In the genomic region with DNA sequence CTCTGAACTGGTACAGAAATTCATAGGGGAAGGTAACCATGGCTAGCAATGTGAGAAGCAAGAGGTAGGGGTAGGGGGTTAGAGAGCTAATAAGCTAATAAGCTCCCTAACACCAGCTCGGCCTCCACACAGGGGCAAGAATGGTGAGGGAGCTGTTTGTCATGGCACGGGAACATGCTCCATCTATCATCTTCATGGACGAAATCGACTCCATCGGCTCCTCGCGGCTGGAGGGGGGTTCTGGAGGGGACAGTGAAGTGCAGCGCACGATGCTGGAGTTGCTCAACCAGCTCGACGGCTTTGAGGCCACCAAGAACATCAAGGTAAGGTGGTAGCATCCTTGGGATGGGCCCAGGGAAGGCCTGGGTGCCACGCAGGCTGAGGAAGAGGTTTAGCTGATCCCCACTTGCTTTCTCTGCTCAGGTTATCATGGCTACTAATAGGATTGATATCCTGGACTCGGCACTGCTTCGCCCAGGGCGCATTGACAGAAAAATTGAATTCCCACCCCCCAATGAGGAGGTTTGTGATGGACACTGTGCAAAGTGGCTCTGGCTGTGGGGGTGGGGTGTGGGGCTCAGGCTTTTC, we compare ENCODE assay signal across 19 cellular contexts. TPM values are rescaled to one million over a fixed set of nuclear protein-coding genes. Genes with fewer than 3 reads are reported as not detected.
A peak's percentile ranks its signal among the peaks of the same experiment; 100 is the strongest.
DNase-seq lines count a peak whose midpoint lies in the region; ATAC-seq lines count a peak whose summit lies in the region.
"Had no signal": no experiment of that assay in that cellular context is flagged by ENCODE, and none has a peak within 500 bp of the region (broad histone marks: within the 10 kb centered on the region; RNA-seq: fewer than 3 reads in every experiment).

No MANE protein-coding gene starts in this region.

- H3K9me3 ChIP-seq in BLaER1, result no peaks in the 10 kb centered on the region
- no peaks in the 10 kb centered on the region for H3K9me3 ChIP-seq in CD4-positive, alpha-beta memory T cell (ENCODE audit: control insufficient read depth in 1 of 2, low read length in 2 of 2)
- H3K9me3 ChIP-seq in naive thymus-derived CD4-positive, alpha-beta T cell (ENCODE audit: control insufficient read depth in 2 of 3, low read length in 3 of 3), result no peaks in the 10 kb centered on the region
- H3K9me3 ChIP-seq: colonic mucosa, gastrocnemius medialis, MG63, testis had no signal

- H2AK5ac ChIP-seq in mesendoderm (ENCODE audit: low read length), result no peak overlapping the region

- H3K4me1 ChIP-seq in BLaER1 (peaks cover 77% of the 10 kb centered on the region), mesendoderm (ENCODE audit: control insufficient read depth, low read depth, low read length) (no peaks in the 10 kb centered on the region)
- H3K4me1 ChIP-seq in CD4-positive, alpha-beta memory T cell (ENCODE audit: insufficient read depth, low read length), result peaks cover 68% of the 10 kb centered on the region
- peaks cover 26 to 45% of the 10 kb centered on the region in 2 donors for H3K4me1 ChIP-seq in naive thymus-derived CD4-positive, alpha-beta T cell (ENCODE audit: control insufficient read depth in 2 of 2, insufficient read depth in 2 of 2, low read length in 2 of 2)

- no peak for DNase-seq in CD4-positive, alpha-beta memory T cell
- DNase-seq in activated T-helper 1 cell treated with anti-CD3 and anti-CD28 coated beads, Interleukin-12 subunit alpha, Interleukin-12 subunit beta, Interleukin-2, Interleukin-4 antibody, amounts not matched to agents 30 ng/mL and 10 ng/mL and 1 ng/mL, durations not matched to agents 14 hours and 24 hours and 36 hours (ENCODE audit: low spot score), result no peak
- no peak for DNase-seq in naive thymus-derived CD4-positive, alpha-beta T cell
- no peak for DNase-seq in SHP77 treated with DMSO at 0.1 percent for 48 hours (lab: John Stamatoyannopoulos, UW)
- no peak for DNase-seq in mesendoderm
- DNase-seq: aorta, colonic mucosa, gastrocnemius medialis, GM23248, MG63, NCI-H187, NCI-H524, testis had no signal

- intact Hi-C loops in CD4-positive, alpha-beta memory T cell (cut with micrococcal nuclease), result no loop called here
- intact Hi-C loops in activated T-helper 1 cell treated with anti-CD3 and anti-CD28 coated beads, Interleukin-12 subunit alpha, Interleukin-12 subunit beta, Interleukin-2, Interleukin-4 antibody, amounts not matched to agents 30 ng/mL and 10 ng/mL and 1 ng/mL, durations not matched to agents 14 hours and 24 hours and 36 hours (cut with micrococcal nuclease), result no loop called here
- intact Hi-C loops in naive thymus-derived CD4-positive, alpha-beta T cell (cut with micrococcal nuclease), result no loop called here

- H3K9me3 Mint-ChIP-seq in CD4-positive, alpha-beta memory T cell, result peaks cover 0 to 3% (median 0%) of the 10 kb centered on the region in 8 donors
- H3K9me3 Mint-ChIP-seq in activated T-helper 1 cell treated with anti-CD3 and anti-CD28 coated beads, Interleukin-12 subunit alpha, Interleukin-12 subunit beta, Interleukin-2, Interleukin-4 antibody, amounts not matched to agents 30 ng/mL and 10 ng/mL and 1 ng/mL, durations not matched to agents 14 hours and 24 hours and 36 hours, result no peaks in the 10 kb centered on the region
- no peaks in the 10 kb centered on the region for H3K9me3 Mint-ChIP-seq in naive thymus-derived CD4-positive, alpha-beta T cell

- H4K5ac ChIP-seq in mesendoderm (ENCODE audit: low read length), result no peak overlapping the region

- H3K4me1 Mint-ChIP-seq in CD4-positive, alpha-beta memory T cell, result peaks cover 47 to 86% (median 69%) of the 10 kb centered on the region in 4 donors
- H3K4me1 Mint-ChIP-seq in activated T-helper 1 cell treated with anti-CD3 and anti-CD28 coated beads, Interleukin-12 subunit alpha, Interleukin-12 subunit beta, Interleukin-2, Interleukin-4 antibody, amounts not matched to agents 30 ng/mL and 10 ng/mL and 1 ng/mL, durations not matched to agents 14 hours and 24 hours and 36 hours (ENCODE audit: low read depth), result peaks cover 53% of the 10 kb centered on the region
- H3K4me1 Mint-ChIP-seq in naive thymus-derived CD4-positive, alpha-beta T cell, result peaks cover 44 to 87% (median 77%) of the 10 kb centered on the region in 7 donors

- H3K36me3 ChIP-seq in BLaER1, result peaks cover 76% of the 10 kb centered on the region
- peaks cover 69% of the 10 kb centered on the region for H3K36me3 ChIP-seq in CD4-positive, alpha-beta memory T cell (ENCODE audit: insufficient read depth, low read length)
- H3K36me3 ChIP-seq in naive thymus-derived CD4-positive, alpha-beta T cell (ENCODE audit: control insufficient read depth in 2 of 3, insufficient read depth in 3 of 3, low read length in 3 of 3), result peaks cover 17 to 75% (median 18%) of the 10 kb centered on the region in 3 experiments
- peaks cover 23% of the 10 kb centered on the region for H3K36me3 ChIP-seq in mesendoderm (ENCODE audit: control insufficient read depth, insufficient read depth, low read length)

- H3K56ac ChIP-seq in mesendoderm (ENCODE audit: low read length), result no peak overlapping the region

- no CpG with 5 or more reads among the region's 15 CpGs for WGBS in mesendoderm (ENCODE audit: extremely low coverage, insufficient coverage, low lambda C conversion rate)

- no peak overlapping the region for H2BK15ac ChIP-seq in mesendoderm (replicated peaks; ENCODE audit: low read depth)

- H3K27me3 Mint-ChIP-seq in CD4-positive, alpha-beta memory T cell, result no peaks in the 10 kb centered on the region
- H3K27me3 Mint-ChIP-seq in activated T-helper 1 cell treated with anti-CD3 and anti-CD28 coated beads, Interleukin-12 subunit alpha, Interleukin-12 subunit beta, Interleukin-2, Interleukin-4 antibody, amounts not matched to agents 30 ng/mL and 10 ng/mL and 1 ng/mL, durations not matched to agents 14 hours and 24 hours and 36 hours (ENCODE audit: insufficient read depth), result no peaks in the 10 kb centered on the region
- H3K27me3 Mint-ChIP-seq in naive thymus-derived CD4-positive, alpha-beta T cell, result no peaks in the 10 kb centered on the region

- H3K23ac ChIP-seq in mesendoderm (ENCODE audit: low read length), result no peak overlapping the region

- peaks cover 47 to 93% of the 10 kb centered on the region in 2 donors for H3K36me3 Mint-ChIP-seq in CD4-positive, alpha-beta memory T cell
- H3K36me3 Mint-ChIP-seq in activated T-helper 1 cell treated with anti-CD3 and anti-CD28 coated beads, Interleukin-12 subunit alpha, Interleukin-12 subunit beta, Interleukin-2, Interleukin-4 antibody, amounts not matched to agents 30 ng/mL and 10 ng/mL and 1 ng/mL, durations not matched to agents 14 hours and 24 hours and 36 hours (ENCODE audit: low read depth), result peaks cover 71% of the 10 kb centered on the region
- peaks cover 9 to 47% (median 26%) of the 10 kb centered on the region in 5 donors for H3K36me3 Mint-ChIP-seq in naive thymus-derived CD4-positive, alpha-beta T cell

- H3K9ac ChIP-seq in BLaER1 (peak overlapping the region; percentile 35), mesendoderm (ENCODE audit: low read length) (no peak overlapping the region)
- H3K9ac ChIP-seq: GM23248 had no signal

- H3K27me3 ChIP-seq in BLaER1, result no peaks in the 10 kb centered on the region
- H3K27me3 ChIP-seq in CD4-positive, alpha-beta memory T cell (ENCODE audit: insufficient read depth, low read length), result no peaks in the 10 kb centered on the region
- H3K27me3 ChIP-seq in naive thymus-derived CD4-positive, alpha-beta T cell (ENCODE audit: control insufficient read depth in 2 of 2, insufficient read depth in 2 of 2, low read length in 2 of 2), result no peaks in the 10 kb centered on the region
- H3K27me3 ChIP-seq in mesendoderm (ENCODE audit: insufficient read depth, low read length, poor library complexity), result no peaks in the 10 kb centered on the region
- H3K27me3 ChIP-seq: colonic mucosa, gastrocnemius medialis, MG63, testis had no signal

- no peak overlapping the region for H3K4ac ChIP-seq in mesendoderm (ENCODE audit: low read depth, low read length)

- no peak overlapping the region for H3K18ac ChIP-seq in mesendoderm (ENCODE audit: low read length)

- ATAC-seq in naive thymus-derived CD4-positive, alpha-beta T cell, result no peak
- ATAC-seq in HG03095 (IDR thresholded peaks at IDR 0.05; ENCODE audit: unreplicated experiment), result no peak
- ATAC-seq: gastrocnemius medialis had no signal

- CTCF ChIA-PET in CD4-positive, alpha-beta memory T cell (lab: Charles Lee; ENCODE audit: partially characterized antibody), result interaction anchor here (0.6 to 5.3 kb wide), 4 partner anchors 9 to 71 kb away, joined by 3 to 37 read pairs (median 12); partner anchors contain the start of genes CCDC47 and DDX42
- CTCF ChIA-PET in naive thymus-derived CD4-positive, alpha-beta T cell (lab: Charles Lee), result interaction anchor here (0.6 to 1.2 kb wide), 4 partner anchors 9 to 198 kb away, joined by 3 to 5 read pairs (median 3); no protein-coding TSS in a partner anchor

- peaks cover 60% of the 10 kb centered on the region; the same call in 1 of the 2 replicates for H4K20me1 ChIP-seq in BLaER1

- no peak overlapping the region for H2BK120ac ChIP-seq in mesendoderm (ENCODE audit: low read depth, low read length)

- H3K4me2 ChIP-seq in BLaER1 (peak overlapping the region; percentile 74), mesendoderm (ENCODE audit: low read length) (no peak overlapping the region)

- H3K27ac ChIP-seq in BLaER1 (peak overlapping the region; percentile 80; the same call in 1 of the 2 replicates), mesendoderm (ENCODE audit: low read depth, low read length) (no peak overlapping the region)
- H3K27ac ChIP-seq in CD4-positive, alpha-beta memory T cell (ENCODE audit: low read depth, low read length), result peak overlapping the region; percentile 4
- peak overlapping the region; percentile 38 for H3K27ac ChIP-seq in naive thymus-derived CD4-positive, alpha-beta T cell (ENCODE audit: low read depth, low read length)
- H3K27ac ChIP-seq: colonic mucosa, epithelial cell of prostate, GM23248, SK-N-MC had no signal

- H2BK5ac ChIP-seq in mesendoderm (ENCODE audit: low read length), result no peak overlapping the region

- H3K4me3 ChIP-seq in BLaER1 (no peak overlapping the region), mesendoderm (ENCODE audit: low read length) (no peak overlapping the region)
- H3K4me3 ChIP-seq in CD4-positive, alpha-beta memory T cell (ENCODE audit: low read length in 2 of 2), result no peak overlapping the region
- H3K4me3 ChIP-seq in naive thymus-derived CD4-positive, alpha-beta T cell (ENCODE audit: low read length), result no peak overlapping the region
- H3K4me3 ChIP-seq: colonic mucosa, gastrocnemius medialis, GM23248, MG63, SK-N-MC, testis had no signal

- peaks cover 25% of the 10 kb centered on the region for H3K79me2 ChIP-seq in mesendoderm (ENCODE audit: control insufficient read depth, insufficient read depth, low read length)

- H3K4me3 Mint-ChIP-seq in CD4-positive, alpha-beta memory T cell, result peak overlapping the region in 6 of 8 donors; percentile 44 to 76 (median 62)
- H3K4me3 Mint-ChIP-seq in activated T-helper 1 cell treated with anti-CD3 and anti-CD28 coated beads, Interleukin-12 subunit alpha, Interleukin-12 subunit beta, Interleukin-2, Interleukin-4 antibody, amounts not matched to agents 30 ng/mL and 10 ng/mL and 1 ng/mL, durations not matched to agents 14 hours and 24 hours and 36 hours, result no peak overlapping the region
- peak overlapping the region; percentile 3 to 93 (median 50) for H3K4me3 Mint-ChIP-seq in naive thymus-derived CD4-positive, alpha-beta T cell

- POLR2A ChIA-PET in CD4-positive, alpha-beta memory T cell (lab: Charles Lee; ENCODE audit: partially characterized antibody), result interaction anchor here (0.9 to 12.7 kb wide), 7 partner anchors 9 to 135 kb away, joined by 4 to 129 read pairs (median 6); partner anchors contain the start of genes CCDC47, DDX42 and SMARCD2
- POLR2A ChIA-PET in naive thymus-derived CD4-positive, alpha-beta T cell (lab: Charles Lee), result interaction anchor here (1.1 to 11.6 kb wide), 4 partner anchors 12 to 133 kb away, joined by 6 to 204 read pairs (median 10); partner anchors contain the start of genes CCDC47, DDX42 and SMARCD2

- H4K8ac ChIP-seq in mesendoderm (ENCODE audit: low read depth, low read length), result no peak overlapping the region

- H3K79me1 ChIP-seq in mesendoderm (ENCODE audit: low read length), result peaks cover 16% of the 10 kb centered on the region

- peak overlapping the region; percentile 59 to 95 (median 80) for H3K27ac Mint-ChIP-seq in CD4-positive, alpha-beta memory T cell
- H3K27ac Mint-ChIP-seq in activated T-helper 1 cell treated with anti-CD3 and anti-CD28 coated beads, Interleukin-12 subunit alpha, Interleukin-12 subunit beta, Interleukin-2, Interleukin-4 antibody, amounts not matched to agents 30 ng/mL and 10 ng/mL and 1 ng/mL, durations not matched to agents 14 hours and 24 hours and 36 hours, result peak overlapping the region; percentile 29
- H3K27ac Mint-ChIP-seq in naive thymus-derived CD4-positive, alpha-beta T cell, result peak overlapping the region; percentile 68 to 100 (median 81)

RNA-seq across cellular contexts. Expression of gene FTSJ3, which starts 3.5 kb away (rescaled TPM):
- 10 to 100 TPM; 62.1 to 62.2 TPM for total RNA-seq in CD4-positive, alpha-beta memory T cell
- polyA plus RNA-seq in CD4-positive, alpha-beta memory T cell, result 10 to 100 TPM; 12.3 to 40.8 TPM
- 95.6 and 100 TPM in 2 replicates for total RNA-seq in activated T-helper 1 cell treated with anti-CD3 and anti-CD28 coated beads, Interleukin-12 subunit alpha, Interleukin-12 subunit beta, Interleukin-2, Interleukin-4 antibody, amounts not matched to agents 30 ng/mL and 10 ng/mL and 1 ng/mL, durations not matched to agents 14 hours and 24 hours and 36 hours
- total RNA-seq in naive thymus-derived CD4-positive, alpha-beta T cell, result 10 to 100 TPM; 38.1 to 66.2 (median 55.8) TPM
- 10 to 100 TPM; 22.1 to 44.4 TPM for polyA plus RNA-seq in naive thymus-derived CD4-positive, alpha-beta T cell
- polyA plus RNA-seq in mesendoderm (2013, experiment 1 of 2), result 52.0 TPM
- 50.6 TPM for polyA plus RNA-seq in mesendoderm (2013, experiment 2 of 2)

RNA-seq across cellular contexts. Expression of gene PSMC5, which starts 3.8 kb away (rescaled TPM):
- 100 to 1,000 TPM; 121 TPM for total RNA-seq in CD4-positive, alpha-beta memory T cell
- 100 to 1,000 TPM; 188 to 227 TPM for polyA plus RNA-seq in CD4-positive, alpha-beta memory T cell
- total RNA-seq in activated T-helper 1 cell treated with anti-CD3 and anti-CD28 coated beads, Interleukin-12 subunit alpha, Interleukin-12 subunit beta, Interleukin-2, Interleukin-4 antibody, amounts not matched to agents 30 ng/mL and 10 ng/mL and 1 ng/mL, durations not matched to agents 14 hours and 24 hours and 36 hours, result 185 and 195 TPM in 2 replicates
- 100 to 1,000 TPM in 3 of 5 experiments, 10 to 100 TPM in 2; 68.4 to 153 (median 105) TPM for total RNA-seq in naive thymus-derived CD4-positive, alpha-beta T cell
- polyA plus RNA-seq in naive thymus-derived CD4-positive, alpha-beta T cell, result 100 to 1,000 TPM; 153 to 162 TPM
- 119 TPM for polyA plus RNA-seq in mesendoderm (2013, experiment 1 of 2)
- polyA plus RNA-seq in mesendoderm (2013, experiment 2 of 2), result 121 TPM

RNA-seq across cellular contexts. Expression of gene SMARCD2, which starts 11.5 kb away (rescaled TPM):
- 100 to 1,000 TPM; 113 to 114 TPM for total RNA-seq in CD4-positive, alpha-beta memory T cell
- 100 to 1,000 TPM in 1 of 2 donors, 10 to 100 TPM in 1; 80.4 to 125 TPM for polyA plus RNA-seq in CD4-positive, alpha-beta memory T cell
- total RNA-seq in activated T-helper 1 cell treated with anti-CD3 and anti-CD28 coated beads, Interleukin-12 subunit alpha, Interleukin-12 subunit beta, Interleukin-2, Interleukin-4 antibody, amounts not matched to agents 30 ng/mL and 10 ng/mL and 1 ng/mL, durations not matched to agents 14 hours and 24 hours and 36 hours, result 116 TPM in 2 replicates
- 100 to 1,000 TPM; 102 to 148 (median 109) TPM for total RNA-seq in naive thymus-derived CD4-positive, alpha-beta T cell
- 100 to 1,000 TPM in 1 of 2 donors, 10 to 100 TPM in 1; 61.5 to 112 TPM for polyA plus RNA-seq in naive thymus-derived CD4-positive, alpha-beta T cell
- 39.6 TPM for polyA plus RNA-seq in mesendoderm (2013, experiment 1 of 2)
- 40.6 TPM for polyA plus RNA-seq in mesendoderm (2013, experiment 2 of 2)

RNA-seq across cellular contexts. Expression of gene CSH2, which starts 42.5 kb away (rescaled TPM):
- total RNA-seq in CD4-positive, alpha-beta memory T cell, result not detected
- not detected for polyA plus RNA-seq in CD4-positive, alpha-beta memory T cell
- total RNA-seq in activated T-helper 1 cell treated with anti-CD3 and anti-CD28 coated beads, Interleukin-12 subunit alpha, Interleukin-12 subunit beta, Interleukin-2, Interleukin-4 antibody, amounts not matched to agents 30 ng/mL and 10 ng/mL and 1 ng/mL, durations not matched to agents 14 hours and 24 hours and 36 hours, result not detected in 2 replicates
- total RNA-seq in naive thymus-derived CD4-positive, alpha-beta T cell, result 1 to 10 TPM in 2 of 5 experiments, not detected in 3; 4.2 to 5.3 TPM
- polyA plus RNA-seq in naive thymus-derived CD4-positive, alpha-beta T cell, result not detected
- 1.3 TPM for polyA plus RNA-seq in mesendoderm (2013, experiment 1 of 2)
- polyA plus RNA-seq in mesendoderm (2013, experiment 2 of 2), result 1.7 TPM
- total RNA-seq: aorta, colonic mucosa, gastrocnemius medialis, GM23248, liver had no signal
- polyA plus RNA-seq: aorta, BJ, GM23248, liver had no signal

RNA-seq across cellular contexts. Expression of gene GH2, which starts 50.7 kb away (rescaled TPM):
- total RNA-seq in CD4-positive, alpha-beta memory T cell, result not detected
- polyA plus RNA-seq in CD4-positive, alpha-beta memory T cell, result not detected
- total RNA-seq in activated T-helper 1 cell treated with anti-CD3 and anti-CD28 coated beads, Interleukin-12 subunit alpha, Interleukin-12 subunit beta, Interleukin-2, Interleukin-4 antibody, amounts not matched to agents 30 ng/mL and 10 ng/mL and 1 ng/mL, durations not matched to agents 14 hours and 24 hours and 36 hours, result not detected in 2 replicates
- not detected for total RNA-seq in naive thymus-derived CD4-positive, alpha-beta T cell
- not detected for polyA plus RNA-seq in naive thymus-derived CD4-positive, alpha-beta T cell
- 1.4 TPM for polyA plus RNA-seq in mesendoderm (2013, experiment 1 of 2)
- polyA plus RNA-seq in mesendoderm (2013, experiment 2 of 2), result 1.6 TPM
- total RNA-seq: aorta, colonic mucosa, gastrocnemius medialis, GM23248, liver had no signal
- polyA plus RNA-seq: aorta, BJ, GM23248, liver had no signal

Comparison
In these comparisons a context has a peak if more than half of its experiments do, and no peak if none do; other contexts are left out.
1. H3K27ac Mint-ChIP-seq: peak in every context shown above with its lines; median percentile 81 in naive thymus-derived CD4-positive, alpha-beta T cell; 80 in CD4-positive, alpha-beta memory T cell; 29 in activated T-helper 1 cell treated with anti-CD3 and anti-CD28 coated beads, Interleukin-12 subunit alpha, Interleukin-12 subunit beta, Interleukin-2, Interleukin-4 antibody, amounts not matched to agents 30 ng/mL and 10 ng/mL and 1 ng/mL, durations not matched to agents 14 hours and 24 hours and 36 hours.